Comparison of ENCODE assay signal across 22 cellular contexts in genomic region chr10:6497524-6498140, GRCh38.
DNase-seq lines count a peak whose midpoint lies in the region; ATAC-seq lines count a peak whose summit lies in the region.
"Had no signal": no experiment of that assay in that cellular context is flagged by ENCODE, and none has a peak within 500 bp of the region (broad histone marks: within the 10 kb centered on the region; RNA-seq: fewer than 3 reads in every experiment).

No MANE protein-coding gene starts in this region.

- intact Hi-C loops in activated CD4-positive, alpha-beta memory T cell treated with anti-CD3 and anti-CD28 coated beads for 36 hours (cut with micrococcal nuclease), result loop anchor here (1.0 to 10.0 kb wide), 4 partner anchors 10 to 443 kb away; no protein-coding TSS in a partner anchor

- H3K36me3 Mint-ChIP-seq in activated naive CD8-positive, alpha-beta T cell, result peaks cover 27% of the 10 kb centered on the region
- H3K36me3 Mint-ChIP-seq in activated naive CD8-positive, alpha-beta T cell treated with anti-CD3 and anti-CD28 coated beads, Interleukin-2, amount 50 U/mL, for 24 hours (ENCODE audit: low read depth), result peaks cover 41% of the 10 kb centered on the region
- peaks cover 37% of the 10 kb centered on the region for H3K36me3 Mint-ChIP-seq in activated CD4-positive, alpha-beta memory T cell treated with anti-CD3 and anti-CD28 coated beads for 36 hours

- no peak for DNase-seq in activated naive CD8-positive, alpha-beta T cell treated with anti-CD3 and anti-CD28 coated beads, Interleukin-2, amount 50 U/mL, for 24 hours
- no peak for DNase-seq in activated CD4-positive, alpha-beta memory T cell treated with anti-CD3 and anti-CD28 coated beads for 36 hours
- peak; percentile 33 for DNase-seq in myocyte (ENCODE audit: low read depth)
- no peak for DNase-seq in left lobe of liver (ENCODE audit: low spot score)
- no peak for DNase-seq in NCI-H1694 treated with DMSO at 0.1 percent for 48 hours (lab: John Stamatoyannopoulos, UW)
- DNase-seq: activated CD8-positive, alpha-beta memory T cell treated with anti-CD3 and anti-CD28 coated beads for 24 hours; activated naive CD4-positive, alpha-beta T cell treated with anti-CD3 and anti-CD28 coated beads, Interleukin-2, amount 50 U/mL, for 16 hours; activated T-cell treated with anti-CD3 and anti-CD28 coated beads, Interleukin-2, amount 50 U/mL, for 48 hours; BE2C; foreskin keratinocyte; heart right ventricle; left cardiac atrium; NCI-H1105 treated with DMSO at 0.1 percent for 48 hours; NCI-H2081; NCI-H226; NCI-H69; stimulated activated naive CD8-positive, alpha-beta T cell treated with anti-CD3 and anti-CD28 coated beads, Interleukin-15, Interleukin-2, amounts not matched to agents 100 U/mL and 50 U/mL, for 24 hours; T-cell had no signal

- H3K4me3 Mint-ChIP-seq in activated naive CD8-positive, alpha-beta T cell, result no peak overlapping the region
- no peak overlapping the region for H3K4me3 Mint-ChIP-seq in activated naive CD8-positive, alpha-beta T cell treated with anti-CD3 and anti-CD28 coated beads, Interleukin-2, amount 50 U/mL, for 24 hours
- no peak overlapping the region for H3K4me3 Mint-ChIP-seq in activated CD4-positive, alpha-beta memory T cell treated with anti-CD3 and anti-CD28 coated beads for 36 hours

- H3K4me1 Mint-ChIP-seq in activated naive CD8-positive, alpha-beta T cell (ENCODE audit: low read depth), result peaks cover 27% of the 10 kb centered on the region
- H3K4me1 Mint-ChIP-seq in activated naive CD8-positive, alpha-beta T cell treated with anti-CD3 and anti-CD28 coated beads, Interleukin-2, amount 50 U/mL, for 24 hours, result peaks cover 24% of the 10 kb centered on the region
- H3K4me1 Mint-ChIP-seq in activated CD4-positive, alpha-beta memory T cell treated with anti-CD3 and anti-CD28 coated beads for 36 hours (ENCODE audit: low read depth), result peaks cover 43% of the 10 kb centered on the region

- CTCF ChIA-PET in activated CD4-positive, alpha-beta memory T cell treated with anti-CD3 and anti-CD28 coated beads for 36 hours (lab: Charles Lee), result interaction anchor here (1.1 to 1.8 kb wide), 3 partner anchors 33 to 181 kb away, joined by 3 to 5 read pairs (median 4); no protein-coding TSS in a partner anchor

- peaks cover 5% of the 10 kb centered on the region for H3K9me3 Mint-ChIP-seq in activated naive CD8-positive, alpha-beta T cell (ENCODE audit: low read depth)
- no peaks in the 10 kb centered on the region for H3K9me3 Mint-ChIP-seq in activated naive CD8-positive, alpha-beta T cell treated with anti-CD3 and anti-CD28 coated beads, Interleukin-2, amount 50 U/mL, for 24 hours
- H3K9me3 Mint-ChIP-seq in activated CD4-positive, alpha-beta memory T cell treated with anti-CD3 and anti-CD28 coated beads for 36 hours, result no peaks in the 10 kb centered on the region

- POLR2A ChIA-PET in activated CD4-positive, alpha-beta memory T cell treated with anti-CD3 and anti-CD28 coated beads for 36 hours (lab: Charles Lee), result interaction anchor here (1.6 to 2.0 kb wide), 2 partner anchors 33 to 66 kb away, joined by 3 to 10 read pairs; no protein-coding TSS in a partner anchor

- H3K27ac Mint-ChIP-seq in activated naive CD8-positive, alpha-beta T cell, result peak overlapping the region; percentile 97
- no peak overlapping the region for H3K27ac Mint-ChIP-seq in activated naive CD8-positive, alpha-beta T cell treated with anti-CD3 and anti-CD28 coated beads, Interleukin-2, amount 50 U/mL, for 24 hours
- H3K27ac Mint-ChIP-seq in activated CD4-positive, alpha-beta memory T cell treated with anti-CD3 and anti-CD28 coated beads for 36 hours, result peak overlapping the region; percentile 93
- H3K27ac Mint-ChIP-seq: progenitor cell of endocrine pancreas had no signal

- H3K27me3 Mint-ChIP-seq in activated naive CD8-positive, alpha-beta T cell, result no peaks in the 10 kb centered on the region
- no peaks in the 10 kb centered on the region for H3K27me3 Mint-ChIP-seq in activated naive CD8-positive, alpha-beta T cell treated with anti-CD3 and anti-CD28 coated beads, Interleukin-2, amount 50 U/mL, for 24 hours
- no peaks in the 10 kb centered on the region for H3K27me3 Mint-ChIP-seq in activated CD4-positive, alpha-beta memory T cell treated with anti-CD3 and anti-CD28 coated beads for 36 hours
- H3K27me3 Mint-ChIP-seq: T-cell had no signal

- ATAC-seq in activated naive CD8-positive, alpha-beta T cell treated with anti-CD3 and anti-CD28 coated beads, Interleukin-2, amount 50 U/mL, for 24 hours, result no peak
- ATAC-seq in GM18498 (IDR thresholded peaks at IDR 0.05; ENCODE audit: unreplicated experiment) (no peak), left lobe of liver (no peak)
- ATAC-seq: activated CD4-positive, CD25-positive, alpha-beta regulatory T cell treated with anti-CD3 and anti-CD28 coated beads, Interleukin-2, amount 50 U/mL, for 24 hours; foreskin keratinocyte; heart right ventricle; left cardiac atrium; stimulated activated naive CD8-positive, alpha-beta T cell treated with anti-CD3 and anti-CD28 coated beads, Interleukin-15, Interleukin-2, amounts not matched to agents 100 U/mL and 50 U/mL, for 24 hours had no signal
